ENCODE assay signal across 28 cellular contexts in the genomic region with DNA sequence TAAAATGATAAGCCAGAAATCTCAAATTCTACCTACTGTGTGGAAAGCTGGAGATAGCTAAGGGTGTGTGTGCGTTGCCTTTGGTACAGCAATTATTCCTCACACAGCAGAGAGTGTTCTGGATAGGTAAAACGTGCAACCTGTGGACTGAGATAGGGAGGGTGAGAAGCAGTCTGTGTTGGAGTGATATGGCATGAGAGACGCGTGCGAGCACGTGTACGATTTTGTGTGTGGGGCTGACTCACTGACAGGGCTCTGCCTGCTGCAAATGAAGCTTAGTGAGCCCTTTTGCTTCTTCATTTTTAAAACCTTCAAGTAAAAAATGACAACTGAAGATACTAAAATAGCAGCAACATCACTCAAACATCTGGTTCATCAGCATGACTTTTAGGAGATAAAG. TPM values are rescaled to one million over a fixed set of nuclear protein-coding genes. Genes with fewer than 3 reads are reported as not detected.
A peak's percentile ranks its signal among the peaks of the same experiment; 100 is the strongest.
DNase-seq lines count a peak whose midpoint lies in the region; ATAC-seq, FAIRE-seq and TF ChIP-seq lines count a peak whose summit lies in the region.
"Had no signal": no experiment of that assay in that cellular context is flagged by ENCODE, and none has a peak within 500 bp of the region (broad histone marks: within the 10 kb centered on the region; RNA-seq: fewer than 3 reads in every experiment).

No MANE protein-coding gene starts in this region.

- H3K36me3 ChIP-seq in DOHH2 (ENCODE audit: control insufficient read depth, low read length) (no peaks in the 10 kb centered on the region), GM23338 (ENCODE audit: insufficient read depth) (no peaks in the 10 kb centered on the region; the same call in 1 of the 2 replicates)
- H3K36me3 ChIP-seq: BLaER1 treated with 17β-estradiol and CSF1 and Interleukin-3, amounts not matched to agents 10 nM and 100 nM; Peyer's patch had no signal

- no peak overlapping the region for H3K27ac Mint-ChIP-seq in GM23338
- H3K27ac Mint-ChIP-seq: CD4-positive, alpha-beta memory T cell had no signal

- no peak for ATAC-seq in GM23338
- peak; percentile 41 for ATAC-seq in foreskin keratinocyte
- no peak for ATAC-seq in left lobe of liver
- ATAC-seq: A549 had no signal

- no peak for FAIRE-seq in GM12892 (lab: Jason Lieb, UNC)
- FAIRE-seq: A549, GM18507, HTR-8/SVneo had no signal

- no peak overlapping the region for H3K4me3 ChIP-seq in DOHH2 (ENCODE audit: low read length)
- H3K4me3 ChIP-seq in GM23338 = no peak overlapping the region
- H3K4me3 ChIP-seq: A549; BLaER1 treated with 17β-estradiol and CSF1 and Interleukin-3, amounts not matched to agents 10 nM and 100 nM; Peyer's patch; SK-N-MC had no signal

- H3K4me2 ChIP-seq in DOHH2 (ENCODE audit: low read length) (peak overlapping the region; percentile 41), GM23338 (peak overlapping the region; percentile 21; the same call in 1 of the 2 replicates)
- H3K4me2 ChIP-seq: A549 had no signal

- H3K27ac ChIP-seq in DOHH2 (ENCODE audit: low read depth, low read length) (0 out of 2 replicates have a peak overlapping the region, but pooled peaks have one; percentile 21), GM23338 (ENCODE audit: low read depth) (peak overlapping the region; percentile 40; the same call in 1 of the 2 replicates), foreskin keratinocyte (no peak overlapping the region)
- H3K27ac ChIP-seq: A549, Peyer's patch, SK-N-MC had no signal

- H3K9me2 ChIP-seq in DOHH2 (replicated peaks; ENCODE audit: control insufficient read depth, low read length) (no peaks in the 10 kb centered on the region), GM23338 (ENCODE audit: insufficient read depth) (no peaks in the 10 kb centered on the region)

- H3K27me3 Mint-ChIP-seq in GM23338 (ENCODE audit: insufficient read depth, low read depth, poor library complexity) = peaks cover 3% of the 10 kb centered on the region
- H3K27me3 Mint-ChIP-seq: CD4-positive, alpha-beta memory T cell had no signal

- H3K36me3 Mint-ChIP-seq in GM23338 (ENCODE audit: low read depth) = peaks cover 2% of the 10 kb centered on the region; the same call in 2 of the 3 replicates
- H3K36me3 Mint-ChIP-seq: CD4-positive, alpha-beta memory T cell had no signal

- H3K4me1 Mint-ChIP-seq in GM23338 = peaks cover 21% of the 10 kb centered on the region
- H3K4me1 Mint-ChIP-seq: CD4-positive, alpha-beta memory T cell had no signal

- H3F3A ChIP-seq in DOHH2 (ENCODE audit: control insufficient read depth, insufficient read depth) = no peaks in the 10 kb centered on the region
- no peaks in the 10 kb centered on the region; the same call in 1 of the 2 replicates for H3F3A ChIP-seq in GM23338 (replicated peaks; ENCODE audit: low read depth)

- peaks cover 27% of the 10 kb centered on the region for H3K4me1 ChIP-seq in DOHH2 (ENCODE audit: control insufficient read depth, low read length)
- H3K4me1 ChIP-seq in GM23338 (ENCODE audit: insufficient read depth) = peaks cover 17% of the 10 kb centered on the region
- peaks cover 23% of the 10 kb centered on the region for H3K4me1 ChIP-seq in foreskin keratinocyte
- H3K4me1 ChIP-seq: A549, Peyer's patch had no signal

- H3K79me2 ChIP-seq in DOHH2 (ENCODE audit: control insufficient read depth, low read length) = no peaks in the 10 kb centered on the region
- H3K79me2 ChIP-seq in GM23338 (replicated peaks; ENCODE audit: insufficient read depth) = no peaks in the 10 kb centered on the region

- no peaks in the 10 kb centered on the region for H3K27me3 ChIP-seq in DOHH2 (ENCODE audit: control insufficient read depth, low read length)
- no peaks in the 10 kb centered on the region for H3K27me3 ChIP-seq in GM23338 (ENCODE audit: insufficient read depth)
- H3K27me3 ChIP-seq in foreskin keratinocyte = no peaks in the 10 kb centered on the region
- H3K27me3 ChIP-seq: BLaER1 treated with 17β-estradiol and CSF1 and Interleukin-3, amounts not matched to agents 10 nM and 100 nM; Peyer's patch had no signal

- H4K20me1 ChIP-seq in DOHH2 (ENCODE audit: control insufficient read depth, insufficient read depth, low read depth, low read length) (no peaks in the 10 kb centered on the region), GM23338 (replicated peaks; ENCODE audit: insufficient read depth) (no peaks in the 10 kb centered on the region)
- H4K20me1 ChIP-seq: BLaER1 treated with 17β-estradiol and CSF1 and Interleukin-3, amounts not matched to agents 10 nM and 100 nM had no signal

- H2AFZ ChIP-seq in GM23338 = peak overlapping the region; percentile 75; the same call in 1 of the 2 replicates

- DNase-seq in GM23338 (ENCODE audit: low spot score) (no peak), OCI-M1 (lab: John Stamatoyannopoulos, UW) (peak; percentile 82), foreskin keratinocyte (peak in 1 of 2 donors; percentile 22), GM12892 (ENCODE audit: insufficient read length) (no peak), left lobe of liver (ENCODE audit: low spot score) (no peak)
- no peak for DNase-seq in NK-92 treated with Interleukin-12 subunit alpha and Interleukin-12 subunit beta, amount 100 ng/mL, for 24 hours (lab: John Stamatoyannopoulos, UW)
- no peak for DNase-seq in stimulated activated naive CD4-positive, alpha-beta T cell treated with Interleukin-2 at 50 U/mL for 16 hours (lab: John Stamatoyannopoulos, UW)
- DNase-seq: AML-193; CD4-positive, alpha-beta memory T cell; COR-L47; DMS79; H9; KBM-7; NCI-H1694; NCI-H2029 treated with DMSO at 0.1 percent for 48 hours; NCI-H446 treated with DMSO at 0.1 percent for 48 hours; NCI-H82; Peyer's patch; SIG-M5; SW 1271 had no signal

- H3K4me3 Mint-ChIP-seq in GM23338 = no peak overlapping the region
- H3K4me3 Mint-ChIP-seq: CD4-positive, alpha-beta memory T cell; H9 had no signal

- H3K9me3 ChIP-seq in DOHH2 (ENCODE audit: control insufficient read depth, insufficient read depth, low read length) = peaks cover 7% of the 10 kb centered on the region; the same call in 1 of the 2 replicates
- H3K9me3 ChIP-seq: A549; BLaER1 treated with 17β-estradiol and CSF1 and Interleukin-3, amounts not matched to agents 10 nM and 100 nM; Peyer's patch had no signal

- TF ChIP-seq POLR2A in GM12892 (IDR thresholded peaks at IDR 0.05; ENCODE audit: low read depth, low read length) = no peak

- H3K9me3 Mint-ChIP-seq in GM23338 = peaks cover 16% of the 10 kb centered on the region

- TF ChIP-seq CTCF in DOHH2 (IDR thresholded peaks at IDR 0.05; ENCODE audit: low read depth, low read length, poor library complexity, severe bottlenecking) = no peak
- TF ChIP-seq CTCF in GM23338 (conservative IDR thresholded peaks at IDR 0.05; ENCODE audit: low read depth in 2 of 2) = no peak
- TF ChIP-seq CTCF in foreskin keratinocyte (conservative IDR thresholded peaks at IDR 0.05) = no peak

TF ChIP-seq in GM23338, 12 proteins besides CTCF, POLR2A, EP300 and RAD21 (continues in another document):
- TF ChIP-seq ZNF331 (CRISPR knock-in tag; IDR thresholded peaks at IDR 0.05; ENCODE audit: low read depth) = no peak
- TF ChIP-seq NANOG (IDR thresholded peaks at IDR 0.05; ENCODE audit: borderline replicate concordance) = no peak

RNA-seq across cellular contexts. Expression of gene SLC10A2, which starts 35.7 kb away (rescaled TPM):
- total RNA-seq in GM23338 (2014; rRNA removed; shearing (Covaris generic)) = not detected in 2 replicates
- polyA plus RNA-seq in GM23338 (2016; fragmentation: Nextera tagmentation; extraction: Ambion mirVana) (not detected in 2 replicates), foreskin keratinocyte (0.30 and 0.51 TPM in 2 replicates)
- total RNA-seq in foreskin keratinocyte (0.39 and 0.95 TPM in 2 replicates), left lobe of liver (not detected)
- not detected for polyA plus RNA-seq in GM12892 (2012; ENCODE audit: missing spikeins)
- total RNA-seq: CD4-positive, alpha-beta memory T cell; H9; LHCN-M2; MCF 10A had no signal
- polyA plus RNA-seq: A549; CD4-positive, alpha-beta memory T cell had no signal
